Comparison of ENCODE assay signal across 1 cellular context in the genomic region with DNA sequence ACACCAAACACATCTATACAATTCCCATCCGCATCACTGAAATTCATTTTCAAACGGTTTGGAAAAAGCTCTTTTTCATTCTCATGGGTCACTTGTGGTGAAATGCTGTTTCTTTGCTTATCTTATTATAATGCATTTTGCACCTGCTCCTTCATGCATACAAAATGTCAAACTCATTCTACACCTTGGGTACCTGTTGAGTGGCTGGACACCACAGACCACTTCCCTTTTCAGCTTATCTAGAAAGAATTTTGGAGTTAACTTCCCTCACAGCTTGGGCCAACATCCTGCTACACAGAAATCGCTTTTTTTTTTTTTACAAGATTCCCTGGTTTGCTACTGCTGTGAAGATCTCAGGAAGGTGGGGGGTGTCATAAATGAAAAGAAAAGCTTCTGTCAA.
A peak's percentile ranks its signal among the peaks of the same experiment; 100 is the strongest.
TF ChIP-seq lines count a peak whose summit lies in the region.

No MANE protein-coding gene starts in this region.

TF ChIP-seq in K562, 482 proteins besides CTCF, POLR2A, EP300 and RAD21:
- TF ChIP-seq, protein P1, sequence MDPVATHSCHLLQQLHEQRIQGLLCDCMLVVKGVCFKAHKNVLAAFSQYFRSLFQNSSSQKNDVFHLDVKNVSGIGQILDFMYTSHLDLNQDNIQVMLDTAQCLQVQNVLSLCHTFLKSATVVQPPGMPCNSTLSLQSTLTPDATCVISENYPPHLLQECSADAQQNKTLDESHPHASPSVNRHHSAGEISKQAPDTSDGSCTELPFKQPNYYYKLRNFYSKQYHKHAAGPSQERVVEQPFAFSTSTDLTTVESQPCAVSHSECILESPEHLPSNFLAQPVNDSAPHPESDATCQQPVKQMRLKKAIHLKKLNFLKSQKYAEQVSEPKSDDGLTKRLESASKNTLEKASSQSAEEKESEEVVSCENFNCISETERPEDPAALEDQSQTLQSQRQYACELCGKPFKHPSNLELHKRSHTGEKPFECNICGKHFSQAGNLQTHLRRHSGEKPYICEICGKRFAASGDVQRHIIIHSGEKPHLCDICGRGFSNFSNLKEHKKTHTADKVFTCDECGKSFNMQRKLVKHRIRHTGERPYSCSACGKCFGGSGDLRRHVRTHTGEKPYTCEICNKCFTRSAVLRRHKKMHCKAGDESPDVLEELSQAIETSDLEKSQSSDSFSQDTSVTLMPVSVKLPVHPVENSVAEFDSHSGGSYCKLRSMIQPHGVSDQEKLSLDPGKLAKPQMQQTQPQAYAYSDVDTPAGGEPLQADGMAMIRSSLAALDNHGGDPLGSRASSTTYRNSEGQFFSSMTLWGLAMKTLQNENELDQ (CRISPR knock-in tag; IDR thresholded peaks at IDR 0.05; ENCODE audit: borderline replicate concordance): no peak
- TF ChIP-seq SPI1 (IDR thresholded peaks at IDR 0.05; ENCODE audit: borderline replicate concordance, low read depth, low read length) (peak; percentile 69; the same call in 1 of the 2 replicates), RFX7 (CRISPR knock-in tag; IDR thresholded peaks at IDR 0.05) (no peak)
